Comparison of ENCODE assay signal across 26 cellular contexts in the genomic region with DNA sequence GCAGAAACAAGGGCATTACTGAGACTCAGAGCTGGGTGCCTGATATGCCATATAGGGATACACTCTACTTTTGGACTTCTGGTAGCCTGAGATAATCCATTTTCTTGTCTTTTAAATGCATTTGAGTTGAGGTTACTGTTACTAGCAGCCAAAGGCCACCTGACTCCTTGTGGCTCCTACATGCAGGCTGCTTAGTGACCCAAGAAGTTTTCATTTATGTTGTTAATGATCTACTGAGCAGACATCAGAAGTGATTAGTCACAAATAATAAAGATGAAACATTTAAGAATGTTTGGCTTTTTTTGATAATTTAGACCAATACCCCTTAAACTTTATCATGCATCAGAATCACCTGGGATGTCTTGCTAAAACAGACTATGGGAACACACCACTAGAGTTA.
"Had no signal": no experiment of that assay in that cellular context is flagged by ENCODE, and none has a peak within 500 bp of the region (broad histone marks: within the 10 kb centered on the region; RNA-seq: fewer than 3 reads in every experiment).

No MANE protein-coding gene starts in this region.

- DNase-seq: colonic mucosa; cortex of kidney; effector CD8-positive, alpha-beta T cell; effector memory CD8-positive, alpha-beta T cell; endodermal cell; erythroblast; esophagus squamous epithelium; foreskin fibroblast; foreskin melanocyte; gastrocnemius medialis; heart left ventricle; hypothalamus; immature natural killer cell; islet precursor cell; kidney; kidney glomerular epithelial cell; left cardiac atrium; left lung; left ventricle myocardium superior; lower lobe of right lung; mesenchymal stem cell; mucosa of descending colon; naive B cell had no signal

- H3K4me1 Mint-ChIP-seq: endodermal cell, immature natural killer cell, mesothelial cell of epicardium, naive B cell had no signal

- H3K27ac Mint-ChIP-seq: dendritic cell treated with granulocyte-macrophage colony-stimulating factor and Interleukin-4, amounts not matched to agents 40 ng/mL and 50 ng/mL, for 4 days; effector memory CD8-positive, alpha-beta T cell; endodermal cell; immature natural killer cell; mesothelial cell of epicardium; naive B cell had no signal

- ATAC-seq: effector memory CD8-positive, alpha-beta T cell; esophagus mucosa; gastrocnemius medialis; heart left ventricle; left cardiac atrium; left lung; left ventricle myocardium superior; lower lobe of right lung; mucosa of descending colon had no signal

- H3K27me3 Mint-ChIP-seq: dendritic cell treated with granulocyte-macrophage colony-stimulating factor and Interleukin-4, amounts not matched to agents 40 ng/mL and 50 ng/mL, for 4 days; effector memory CD8-positive, alpha-beta T cell; naive B cell had no signal

- H3K4me3 Mint-ChIP-seq: dendritic cell treated with granulocyte-macrophage colony-stimulating factor and Interleukin-4, amounts not matched to agents 40 ng/mL and 50 ng/mL, for 4 days; effector memory CD8-positive, alpha-beta T cell; endodermal cell; immature natural killer cell; mesothelial cell of epicardium; naive B cell had no signal
